In genomic region chr6:33768644-33769120, GRCh38 we compare ENCODE assay signal across 8 cellular contexts. TPM values are rescaled to one million over a fixed set of nuclear protein-coding genes. Genes with fewer than 3 reads are reported as not detected.
DNase-seq lines count a peak whose midpoint lies in the region; ATAC-seq and TF ChIP-seq lines count a peak whose summit lies in the region.

No MANE protein-coding gene starts in this region.

- H3K27ac ChIP-seq in RWPE1 (peak overlapping the region; percentile 41), foreskin keratinocyte (no peak overlapping the region), thoracic aorta (peak overlapping the region in 1 of 2 donors; percentile 85)

- peaks cover 19% of the 10 kb centered on the region for H3K36me3 Mint-ChIP-seq in activated T-helper 2 cell treated with anti-CD3 and anti-CD28 coated beads, Interferon-gamma antibody, Interleukin-2, Interleukin-4, amounts not matched to agents 10 μg/mL and 5 μg/mL and 100 μg/mL, durations not matched to agents 14 hours and 24 hours and 36 hours (ENCODE audit: low read depth)

- TF ChIP-seq CTCF in RWPE1 (conservative IDR thresholded peaks at IDR 0.05; ENCODE audit: low read depth) (peak; percentile 68), foreskin keratinocyte (conservative IDR thresholded peaks at IDR 0.05) (peak; percentile 84), omental fat pad (IDR thresholded peaks at IDR 0.05) (peak in 1 of 3 donors; percentile 8), thoracic aorta (IDR thresholded peaks at IDR 0.05) (peak; percentile 74)

- H3K4me1 ChIP-seq in foreskin keratinocyte (peaks cover 5% of the 10 kb centered on the region), thoracic aorta (ENCODE audit: control insufficient read depth in 1 of 2, low read depth in 2 of 2) (peaks cover 19 to 54% of the 10 kb centered on the region in 2 donors)

- no peaks in the 10 kb centered on the region for H3K9me3 ChIP-seq in thoracic aorta

- no peak overlapping the region for H3K27ac Mint-ChIP-seq in activated T-helper 2 cell treated with anti-CD3 and anti-CD28 coated beads, Interferon-gamma antibody, Interleukin-2, Interleukin-4, amounts not matched to agents 10 μg/mL and 5 μg/mL and 100 μg/mL, durations not matched to agents 14 hours and 24 hours and 36 hours

- DNase-seq in DMS153 treated with DMSO at 0.1 percent for 48 hours (lab: John Stamatoyannopoulos, UW; ENCODE audit: unreplicated experiment) (peak; percentile 45), HUDEP-2 (lab: John Stamatoyannopoulos, UW; ENCODE audit: unreplicated experiment in 76 of 76) (peak in 64 of 76 experiments; percentile 3 to 87 (median 59)), RWPE1 (ENCODE audit: low spot score) (peak; percentile 65), foreskin keratinocyte (no peak), omental fat pad (ENCODE audit: low spot score) (peak; percentile 82), thoracic aorta (ENCODE audit: low spot score) (peak; percentile 60)
- peak; percentile 67 for DNase-seq in activated T-helper 2 cell treated with anti-CD3 and anti-CD28 coated beads, Interferon-gamma antibody, Interleukin-2, Interleukin-4, amounts not matched to agents 10 μg/mL and 5 μg/mL and 100 μg/mL, durations not matched to agents 14 hours and 24 hours and 36 hours (ENCODE audit: low spot score)

- no peaks in the 10 kb centered on the region for H3K9me3 Mint-ChIP-seq in activated T-helper 2 cell treated with anti-CD3 and anti-CD28 coated beads, Interferon-gamma antibody, Interleukin-2, Interleukin-4, amounts not matched to agents 10 μg/mL and 5 μg/mL and 100 μg/mL, durations not matched to agents 14 hours and 24 hours and 36 hours

- H3K4me3 ChIP-seq in thoracic aorta, result no peak overlapping the region

- ATAC-seq in foreskin keratinocyte, result peak; percentile 56
- no peak for ATAC-seq in omental fat pad (ENCODE audit: low FRiP score)
- ATAC-seq in thoracic aorta (ENCODE audit: insufficient number of reproducible peaks, low FRiP score, low read depth), result no peak
- no peak for ATAC-seq in GM19023 (IDR thresholded peaks at IDR 0.05; ENCODE audit: unreplicated experiment)

- H3K27me3 Mint-ChIP-seq in activated T-helper 2 cell treated with anti-CD3 and anti-CD28 coated beads, Interferon-gamma antibody, Interleukin-2, Interleukin-4, amounts not matched to agents 10 μg/mL and 5 μg/mL and 100 μg/mL, durations not matched to agents 14 hours and 24 hours and 36 hours (ENCODE audit: low read depth), result no peaks in the 10 kb centered on the region

- POLR2A ChIA-PET in RWPE1 (lab: Yijun Ruan, JAX; ENCODE audit: low non-redundant PET), result no interaction called here

- CTCF ChIA-PET in RWPE1 (lab: Yijun Ruan, JAX), result interaction anchor here (0.5 to 1.9 kb wide), 8 partner anchors 18 to 395 kb away, joined by 3 to 8 read pairs (median 5); partner anchors contain the start of gene UQCC2

- H3K4me1 Mint-ChIP-seq in activated T-helper 2 cell treated with anti-CD3 and anti-CD28 coated beads, Interferon-gamma antibody, Interleukin-2, Interleukin-4, amounts not matched to agents 10 μg/mL and 5 μg/mL and 100 μg/mL, durations not matched to agents 14 hours and 24 hours and 36 hours (ENCODE audit: low read depth), result peaks cover 3% of the 10 kb centered on the region

- H3K27me3 ChIP-seq in foreskin keratinocyte, result no peaks in the 10 kb centered on the region
- no peaks in the 10 kb centered on the region for H3K27me3 ChIP-seq in thoracic aorta (replicated peaks; ENCODE audit: insufficient read depth)

- peaks cover 5% of the 10 kb centered on the region for H3K36me3 ChIP-seq in thoracic aorta

- no peak overlapping the region for H3K4me3 Mint-ChIP-seq in activated T-helper 2 cell treated with anti-CD3 and anti-CD28 coated beads, Interferon-gamma antibody, Interleukin-2, Interleukin-4, amounts not matched to agents 10 μg/mL and 5 μg/mL and 100 μg/mL, durations not matched to agents 14 hours and 24 hours and 36 hours (ENCODE audit: low read depth)

- intact Hi-C loops in activated T-helper 2 cell treated with anti-CD3 and anti-CD28 coated beads, Interferon-gamma antibody, Interleukin-2, Interleukin-4, amounts not matched to agents 10 μg/mL and 5 μg/mL and 100 μg/mL, durations not matched to agents 14 hours and 24 hours and 36 hours (cut with micrococcal nuclease), result loop anchor here (10.0 kb wide), 1 partner anchor 184 kb away; the partner anchor contains the start of gene BAK1

RNA-seq across cellular contexts. Expression of gene LEMD2, which starts 20.2 kb away (rescaled TPM):
- 61.7 and 66.2 TPM in 2 replicates for total RNA-seq in activated T-helper 2 cell treated with anti-CD3 and anti-CD28 coated beads, Interferon-gamma antibody, Interleukin-2, Interleukin-4, amounts not matched to agents 10 μg/mL and 5 μg/mL and 100 μg/mL, durations not matched to agents 14 hours and 24 hours and 36 hours
- total RNA-seq in foreskin keratinocyte (54.2 and 56.5 TPM in 2 replicates), omental fat pad (10 to 100 TPM; 25.8 to 75.0 (median 40.4) TPM), thoracic aorta (10 to 100 TPM; 57.4 to 77.2 TPM)
- 51.7 and 53.6 TPM in 2 replicates for polyA plus RNA-seq in foreskin keratinocyte

RNA-seq across cellular contexts. Expression of gene IP6K3, which starts 22.0 kb away (rescaled TPM):
- total RNA-seq in activated T-helper 2 cell treated with anti-CD3 and anti-CD28 coated beads, Interferon-gamma antibody, Interleukin-2, Interleukin-4, amounts not matched to agents 10 μg/mL and 5 μg/mL and 100 μg/mL, durations not matched to agents 14 hours and 24 hours and 36 hours, result not detected in 2 replicates
- total RNA-seq in foreskin keratinocyte (not detected in 2 replicates), omental fat pad (1 to 10 TPM in 1 of 4 donors, under 1 TPM in 3; 0.19 to 2.2 (median 0.45) TPM), thoracic aorta (under 1 TPM; 0.27 to 0.56 TPM)
- polyA plus RNA-seq in foreskin keratinocyte, result not detected in 2 replicates

RNA-seq across cellular contexts. Expression of gene MLN, which starts 35.1 kb away (rescaled TPM):
- not detected in 2 replicates for total RNA-seq in activated T-helper 2 cell treated with anti-CD3 and anti-CD28 coated beads, Interferon-gamma antibody, Interleukin-2, Interleukin-4, amounts not matched to agents 10 μg/mL and 5 μg/mL and 100 μg/mL, durations not matched to agents 14 hours and 24 hours and 36 hours
- not detected in 2 replicates for total RNA-seq in foreskin keratinocyte
- not detected in 2 replicates for polyA plus RNA-seq in foreskin keratinocyte
- total RNA-seq in omental fat pad, result not detected
- not detected for total RNA-seq in thoracic aorta

RNA-seq across cellular contexts. Expression of gene UQCC2, which starts 57.2 kb away (rescaled TPM):
- total RNA-seq in activated T-helper 2 cell treated with anti-CD3 and anti-CD28 coated beads, Interferon-gamma antibody, Interleukin-2, Interleukin-4, amounts not matched to agents 10 μg/mL and 5 μg/mL and 100 μg/mL, durations not matched to agents 14 hours and 24 hours and 36 hours, result 136 and 137 TPM in 2 replicates
- total RNA-seq in foreskin keratinocyte, result 137 and 154 TPM in 2 replicates
- polyA plus RNA-seq in foreskin keratinocyte, result 226 and 259 TPM in 2 replicates
- 10 to 100 TPM; 10.4 to 19.6 (median 15.5) TPM for total RNA-seq in omental fat pad
- total RNA-seq in thoracic aorta, result 10 to 100 TPM; 15.0 to 39.8 TPM

Comparison
In these comparisons a context has a peak if more than half of its experiments do, and no peak if none do; other contexts are left out.
1. DNase-seq: peak in DMS153 treated with DMSO at 0.1 percent for 48 hours (single experiment), HUDEP-2 (64 of 76), RWPE1 (single experiment), activated T-helper 2 cell treated with anti-CD3 and anti-CD28 coated beads, Interferon-gamma antibody, Interleukin-2, Interleukin-4, amounts not matched to agents 10 μg/mL and 5 μg/mL and 100 μg/mL, durations not matched to agents 14 hours and 24 hours and 36 hours (single experiment), omental fat pad (single experiment) and thoracic aorta (single experiment); none in foreskin keratinocyte (0 of 2).